In genomic region chr14:77014734-77015133, GRCh38 we compare ENCODE assay signal across 18 cellular contexts. TPM values are rescaled to one million over a fixed set of nuclear protein-coding genes. Genes with fewer than 3 reads are reported as not detected.
DNase-seq lines count a peak whose midpoint lies in the region; ATAC-seq and TF ChIP-seq lines count a peak whose summit lies in the region.
"Had no signal": no experiment of that assay in that cellular context is flagged by ENCODE, and none has a peak within 500 bp of the region (broad histone marks: within the 10 kb centered on the region; RNA-seq: fewer than 3 reads in every experiment).

No MANE protein-coding gene starts in this region.

- peak overlapping the region; percentile 36 for H3K14ac ChIP-seq in trophoblast cell (ENCODE audit: low read length)

- no peak overlapping the region for H2AFZ ChIP-seq in trophoblast cell (ENCODE audit: insufficient read depth, low read length, poor library complexity)

- TF ChIP-seq CTCF in right atrium auricular region (IDR thresholded peaks at IDR 0.05) (no peak), gastroesophageal sphincter (IDR thresholded peaks at IDR 0.05) (no peak), adrenal gland (IDR thresholded peaks at IDR 0.05) (no peak), foreskin keratinocyte (conservative IDR thresholded peaks at IDR 0.05) (no peak)

- peaks cover 14% of the 10 kb centered on the region for H3K79me1 ChIP-seq in trophoblast cell (ENCODE audit: low read length)

- peak overlapping the region; percentile 64 to 74 for H3K27ac ChIP-seq in right atrium auricular region
- H3K27ac ChIP-seq in gastroesophageal sphincter = peak overlapping the region in 3 of 4 donors; percentile 17 to 40 (median 21)
- peak overlapping the region; percentile 28 for H3K27ac ChIP-seq in trophoblast cell (ENCODE audit: low read depth, low read length)
- H3K27ac ChIP-seq in adrenal gland = no peak overlapping the region
- no peak overlapping the region for H3K27ac ChIP-seq in foreskin keratinocyte
- H3K27ac ChIP-seq: WERI-Rb-1 had no signal

- H3K9me3 ChIP-seq in right atrium auricular region = no peaks in the 10 kb centered on the region
- no peaks in the 10 kb centered on the region for H3K9me3 ChIP-seq in gastroesophageal sphincter
- H3K9me3 ChIP-seq in trophoblast cell (ENCODE audit: insufficient read depth, low read depth, low read length) = no peaks in the 10 kb centered on the region
- no peaks in the 10 kb centered on the region for H3K9me3 ChIP-seq in adrenal gland (replicated peaks in 1 of 3)
- H3K9me3 ChIP-seq: BE2C had no signal

- peak overlapping the region; percentile 63 for H2BK12ac ChIP-seq in trophoblast cell (ENCODE audit: low read length)

- H3K79me2 ChIP-seq in trophoblast cell (ENCODE audit: control insufficient read depth, insufficient read depth, low read length, poor library complexity) = peaks cover 5% of the 10 kb centered on the region

- TF ChIP-seq POLR2A in gastroesophageal sphincter (IDR thresholded peaks at IDR 0.05) (no peak), adrenal gland (IDR thresholded peaks at IDR 0.05) (no peak)

- H3K4me2 ChIP-seq in trophoblast cell (ENCODE audit: low read length) = no peak overlapping the region
- H3K4me2 ChIP-seq: GM23338 had no signal

- 86 to 97% methylated on average over 6 of the region's 7 CpGs for WGBS in gastroesophageal sphincter (ENCODE audit: low coverage in 1 of 2), 2 donors
- WGBS in trophoblast cell (ENCODE audit: extremely low coverage, insufficient coverage, insufficient read length) = no CpG with 5 or more reads among the region's 7 CpGs
- whole genome bisulfite sequencing in adrenal gland, 4 donors = 90 to 98% (median 95%) methylated on average over 7 of the region's 7 CpGs

- TF ChIP-seq EP300 in gastroesophageal sphincter (IDR thresholded peaks at IDR 0.05) = no peak

- intact Hi-C loops in Right ventricle myocardium superior (cut with DNase I) (no loop called here), adrenal gland (cut with DNase I) (loop anchor here in 1 of 2 donors (5.0 kb wide), 1 partner anchor 47 kb away; no protein-coding TSS in a partner anchor)

- H3K18ac ChIP-seq in trophoblast cell (ENCODE audit: low read length) = peak overlapping the region; percentile 12

- no peak overlapping the region for H3K9ac ChIP-seq in trophoblast cell (ENCODE audit: low read length)

- H3K23ac ChIP-seq in trophoblast cell (ENCODE audit: low read length) = no peak overlapping the region

- H3K27me3 ChIP-seq in right atrium auricular region (no peaks in the 10 kb centered on the region), gastroesophageal sphincter (no peaks in the 10 kb centered on the region), trophoblast cell (ENCODE audit: insufficient read depth, low read length) (no peaks in the 10 kb centered on the region), adrenal gland (no peaks in the 10 kb centered on the region), foreskin keratinocyte (no peaks in the 10 kb centered on the region)
- H3K27me3 ChIP-seq: BE2C had no signal

- peak overlapping the region; percentile 96 for H4K91ac ChIP-seq in trophoblast cell (ENCODE audit: low read depth, low read length)

- no peak overlapping the region for H3K4ac ChIP-seq in trophoblast cell (ENCODE audit: low read depth, low read length)

- H3K4me3 ChIP-seq in right atrium auricular region = no peak overlapping the region
- no peak overlapping the region for H3K4me3 ChIP-seq in gastroesophageal sphincter
- H3K4me3 ChIP-seq in trophoblast cell (ENCODE audit: low read depth, low read length) = no peak overlapping the region
- no peak overlapping the region for H3K4me3 ChIP-seq in adrenal gland
- H3K4me3 ChIP-seq: GM23338 had no signal

- DNase-seq in right atrium auricular region (ENCODE audit: low spot score) (no peak), Right ventricle myocardium superior (no peak), trophoblast cell (peak in 1 of 2 donors; percentile 32), adrenal gland (no peak), foreskin keratinocyte (no peak), 8988T (no peak)
- no peak for DNase-seq in activated naive CD4-positive, alpha-beta T cell (lab: John Stamatoyannopoulos, UW)
- DNase-seq: activated CD4-positive, alpha-beta T cell treated with anti-CD3 and anti-CD28 coated beads, Interleukin-2, amount 50 U/mL, for 4 hours; activated effector memory CD4-positive, alpha-beta T cell treated with anti-CD3 and anti-CD28 coated beads, Interleukin-2, amount 50 U/mL, for 16 hours; cortex of kidney; KG1; naive thymus-derived CD4-positive, alpha-beta T cell; NCI-H1417 treated with DMSO at 0.1 percent for 48 hours; NCI-H446; WERI-Rb-1 had no signal

- peak overlapping the region; percentile 36 for H2BK120ac ChIP-seq in trophoblast cell (ENCODE audit: insufficient read depth, low read length, poor library complexity)

- H2AK5ac ChIP-seq in trophoblast cell (ENCODE audit: low read length) = peak overlapping the region; percentile 12

- peaks cover 0 to 14% of the 10 kb centered on the region in 2 donors for H3K4me1 ChIP-seq in right atrium auricular region
- peaks cover 0 to 31% (median 7%) of the 10 kb centered on the region in 3 donors for H3K4me1 ChIP-seq in gastroesophageal sphincter
- peaks cover 22 to 25% of the 10 kb centered on the region in 2 experiments for H3K4me1 ChIP-seq in trophoblast cell (ENCODE audit: control insufficient read depth in 1 of 2, insufficient read depth in 2 of 2, low read length in 2 of 2)
- H3K4me1 ChIP-seq in adrenal gland (replicated peaks in 1 of 2) = no peaks in the 10 kb centered on the region
- H3K4me1 ChIP-seq in foreskin keratinocyte = no peaks in the 10 kb centered on the region
- H3K4me1 ChIP-seq: BE2C had no signal

- H3K36me3 ChIP-seq in right atrium auricular region (no peaks in the 10 kb centered on the region), gastroesophageal sphincter (no peaks in the 10 kb centered on the region), trophoblast cell (ENCODE audit: control insufficient read depth in 1 of 2, insufficient read depth in 2 of 2, low read length in 2 of 2) (no peaks in the 10 kb centered on the region), adrenal gland (replicated peaks in 1 of 2) (no peaks in the 10 kb centered on the region)
- H3K36me3 ChIP-seq: BE2C, WERI-Rb-1 had no signal

- no peak for ATAC-seq in Right ventricle myocardium superior (ENCODE audit: poor library complexity)
- ATAC-seq in gastroesophageal sphincter = no peak
- no peak for ATAC-seq in foreskin keratinocyte
- ATAC-seq: naive thymus-derived CD4-positive, alpha-beta T cell had no signal

- H4K8ac ChIP-seq in trophoblast cell (ENCODE audit: low read depth, low read length) = no peak overlapping the region

- H2BK5ac ChIP-seq in trophoblast cell (ENCODE audit: low read depth, low read length, poor library complexity) = peak overlapping the region; percentile 68

- no peak overlapping the region for H4K12ac ChIP-seq in trophoblast cell (ENCODE audit: low read depth, low read length)

RNA-seq across cellular contexts. Expression of gene IRF2BPL, which starts 13.8 kb away (rescaled TPM):
- total RNA-seq in right atrium auricular region (10 to 100 TPM; 42.0 to 51.1 TPM), Right ventricle myocardium superior (38.8 TPM), gastroesophageal sphincter (10 to 100 TPM; 53.7 to 75.6 (median 59.9) TPM), adrenal gland (100 to 1,000 TPM in 2 of 8 donors, 10 to 100 TPM in 6; 52.2 to 104 (median 86.0) TPM), foreskin keratinocyte (20.2 and 20.7 TPM in 2 replicates)
- 21.4 and 23.0 TPM in 2 replicates for polyA plus RNA-seq in trophoblast cell (2013)
- polyA plus RNA-seq in adrenal gland (1 to 10 TPM; 6.5 to 8.8 (median 8.3) TPM), foreskin keratinocyte (8.0 and 8.7 TPM in 2 replicates)

Comparison
In these comparisons a context has a peak if more than half of its experiments do, and no peak if none do; other contexts are left out.
1. H3K27ac ChIP-seq: peak in right atrium auricular region (2 of 2), gastroesophageal sphincter (3 of 4) and trophoblast cell (single experiment); none in adrenal gland (0 of 5) and foreskin keratinocyte (single experiment).